In genomic region chr2:98697651-98698337, GRCh38 we compare ENCODE assay signal across 16 cellular contexts.
"Had no signal": no experiment of that assay in that cellular context is flagged by ENCODE, and none has a peak within 500 bp of the region (broad histone marks: within the 10 kb centered on the region; RNA-seq: fewer than 3 reads in every experiment).

No MANE protein-coding gene starts in this region.

- H3K9me3 Mint-ChIP-seq: activated CD4-positive, alpha-beta memory T cell treated with anti-CD3 and anti-CD28 coated beads for 36 hours; activated T-helper 2 cell treated with anti-CD3 and anti-CD28 coated beads, Interferon-gamma antibody, Interleukin-2, Interleukin-4, amounts not matched to agents 10 μg/mL and 5 μg/mL and 100 μg/mL, durations not matched to agents 14 hours and 24 hours and 36 hours; dendritic cell treated with granulocyte-macrophage colony-stimulating factor and Interleukin-4, amounts not matched to agents 40 ng/mL and 50 ng/mL, for 4 days; natural killer cell; stimulated activated memory B cell treated with anti-CD40 and anti-IgM and Interleukin-4, amounts not matched to agents 10 μg/mL and 1 μg/mL and 100 μg/mL, for 72 hours; T-helper 2 cell treated with Interferon-gamma antibody and Interleukin-4, amounts not matched to agents 5 μg/mL and 100 μg/mL, for 36 hours had no signal

- H3K27ac ChIP-seq: left lung, pancreas, sigmoid colon, spleen, testis, upper lobe of left lung had no signal

- ATAC-seq: left lung; natural killer cell; pancreas; stimulated activated memory B cell treated with anti-CD40 and anti-IgM and Interleukin-4, amounts not matched to agents 10 μg/mL and 1 μg/mL and 100 μg/mL, for 72 hours had no signal

- DNase-seq: activated CD4-positive, alpha-beta memory T cell treated with anti-CD3 and anti-CD28 coated beads for 36 hours; activated naive CD4-positive, alpha-beta T cell treated with anti-CD3 and anti-CD28 coated beads, Interleukin-2, amount 10 ng/mL, durations not matched to agents 7 days and 5 days; effector memory CD4-positive, alpha-beta T cell; left lung; natural killer cell; pancreas; sigmoid colon; spleen; stimulated activated CD4-positive, alpha-beta T cell treated with anti-CD3 and anti-CD28 coated beads, Interleukin-4, amount 100 ng/mL, for 4 hours; SW 1271; testis; upper lobe of left lung had no signal

- H3K27me3 Mint-ChIP-seq: activated CD4-positive, alpha-beta memory T cell treated with anti-CD3 and anti-CD28 coated beads for 36 hours; activated naive CD4-positive, alpha-beta T cell treated with anti-CD3 and anti-CD28 coated beads, Interleukin-2, amount 10 ng/mL, durations not matched to agents 7 days and 5 days; dendritic cell treated with granulocyte-macrophage colony-stimulating factor and Interleukin-4, amounts not matched to agents 40 ng/mL and 50 ng/mL, for 4 days; stimulated activated memory B cell treated with anti-CD40 and anti-IgM and Interleukin-4, amounts not matched to agents 10 μg/mL and 1 μg/mL and 100 μg/mL, for 72 hours had no signal

- H3K36me3 ChIP-seq: left lung, pancreas, sigmoid colon, upper lobe of left lung had no signal

- H3K36me3 Mint-ChIP-seq: natural killer cell had no signal

- H3K4me3 Mint-ChIP-seq: activated CD4-positive, alpha-beta memory T cell treated with anti-CD3 and anti-CD28 coated beads for 36 hours; activated naive CD4-positive, alpha-beta T cell treated with anti-CD3 and anti-CD28 coated beads, Interleukin-2, amount 10 ng/mL, durations not matched to agents 7 days and 5 days; dendritic cell treated with granulocyte-macrophage colony-stimulating factor and Interleukin-4, amounts not matched to agents 40 ng/mL and 50 ng/mL, for 4 days; natural killer cell; stimulated activated memory B cell treated with anti-CD40 and anti-IgM and Interleukin-4, amounts not matched to agents 10 μg/mL and 1 μg/mL and 100 μg/mL, for 72 hours; T-helper 2 cell treated with Interferon-gamma antibody and Interleukin-4, amounts not matched to agents 5 μg/mL and 100 μg/mL, for 36 hours had no signal

- H3K4me3 ChIP-seq: left lung, pancreas, sigmoid colon, spleen, testis, upper lobe of left lung had no signal

- H3K27ac Mint-ChIP-seq: activated naive CD4-positive, alpha-beta T cell treated with anti-CD3 and anti-CD28 coated beads, Interleukin-2, amount 10 ng/mL, durations not matched to agents 7 days and 5 days; dendritic cell treated with granulocyte-macrophage colony-stimulating factor and Interleukin-4, amounts not matched to agents 40 ng/mL and 50 ng/mL, for 4 days; natural killer cell; stimulated activated memory B cell treated with anti-CD40 and anti-IgM and Interleukin-4, amounts not matched to agents 10 μg/mL and 1 μg/mL and 100 μg/mL, for 72 hours; T-helper 2 cell treated with Interferon-gamma antibody and Interleukin-4, amounts not matched to agents 5 μg/mL and 100 μg/mL, for 36 hours had no signal

- H3K27me3 ChIP-seq: left lung, pancreas, sigmoid colon, spleen, testis, upper lobe of left lung had no signal

- H3K9me3 ChIP-seq: left lung, pancreas, sigmoid colon, spleen, testis, upper lobe of left lung had no signal
